Comparison of ENCODE assay signal across 17 cellular contexts in the genomic region with DNA sequence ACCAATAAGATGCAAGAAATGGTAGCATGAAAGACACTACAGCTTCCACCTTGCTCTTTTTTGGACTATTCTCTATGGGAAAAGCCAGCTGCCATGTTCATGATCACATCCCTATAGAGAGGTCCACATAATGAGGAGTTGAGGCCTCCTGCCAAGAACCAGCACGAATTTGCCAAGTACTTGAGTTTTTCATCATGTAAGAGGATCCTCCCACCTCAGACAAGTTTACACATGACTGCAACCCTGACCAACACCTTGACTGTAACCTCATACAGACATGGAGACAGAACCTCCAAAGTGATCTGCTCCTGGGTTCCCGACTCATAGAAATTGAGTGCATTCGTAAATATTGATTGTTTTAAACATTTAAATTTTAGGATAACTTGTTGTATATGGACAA.
"Had no signal": no experiment of that assay in that cellular context is flagged by ENCODE, and none has a peak within 500 bp of the region (broad histone marks: within the 10 kb centered on the region; RNA-seq: fewer than 3 reads in every experiment).

No MANE protein-coding gene starts in this region.

- H3K4me3 ChIP-seq: ascending aorta, cardiac muscle cell, left ventricle myocardium inferior, transverse colon had no signal

- H3K36me3 ChIP-seq: ascending aorta, cardiac muscle cell, left ventricle myocardium inferior, transverse colon had no signal

- H3K27ac ChIP-seq: ascending aorta, cardiac muscle cell, left ventricle myocardium inferior, transverse colon had no signal

- DNase-seq: activated CD4-positive, alpha-beta T cell treated with anti-CD3 and anti-CD28 coated beads, Interleukin-2, amount 50 U/mL, for 4 hours; activated CD4-positive, CD25-positive, alpha-beta regulatory T cell treated with anti-CD3 and anti-CD28 coated beads, Interleukin-2, amount 50 U/mL, for 72 hours; activated naive CD4-positive, alpha-beta T cell treated with anti-CD3 and anti-CD28 coated beads for 36 hours; activated T-cell treated with anti-CD3 and anti-CD28 coated beads for 4 hours; hippocampal formation; left ventricle myocardium inferior; posterior cingulate gyrus; stimulated activated CD4-positive, alpha-beta T cell treated with anti-CD3 and anti-CD28 coated beads, Interleukin-15, amount 100 ng/mL, for 24 hours; stimulated activated CD4-positive, alpha-beta T cell treated with anti-CD3 and anti-CD28 coated beads, Interleukin-4, amount 100 ng/mL, for 4 hours; stimulated activated CD8-positive, alpha-beta memory T cell treated with anti-CD3 and anti-CD28 coated beads, Interleukin-4, amount 100 ng/mL, for 48 hours; stimulated activated naive CD4-positive, alpha-beta T cell treated with Interleukin-2 at 50 U/mL for 16 hours; substantia nigra; transverse colon had no signal

- H3K9me3 ChIP-seq: ascending aorta, left ventricle myocardium inferior, transverse colon had no signal

- H3K4me3 Mint-ChIP-seq: activated naive CD4-positive, alpha-beta T cell treated with anti-CD3 and anti-CD28 coated beads for 36 hours; natural killer cell treated with Interleukin-12 subunit alpha and Interleukin-12 subunit beta and Interleukin-15 and Interleukin-18, amount 100 ng/mL, for 72 hours; T-helper 2 cell treated with Interferon-gamma antibody and Interleukin-4, amounts not matched to agents 5 μg/mL and 100 μg/mL, for 36 hours had no signal

- ATAC-seq: natural killer cell treated with Interleukin-12 subunit alpha and Interleukin-12 subunit beta and Interleukin-15 and Interleukin-18, amount 100 ng/mL, for 72 hours had no signal

- H3K27ac Mint-ChIP-seq: activated naive CD4-positive, alpha-beta T cell treated with anti-CD3 and anti-CD28 coated beads for 36 hours; natural killer cell treated with Interleukin-12 subunit alpha and Interleukin-12 subunit beta and Interleukin-15 and Interleukin-18, amount 100 ng/mL, for 72 hours; T-helper 2 cell treated with Interferon-gamma antibody and Interleukin-4, amounts not matched to agents 5 μg/mL and 100 μg/mL, for 36 hours had no signal

- H3K9me3 Mint-ChIP-seq: activated naive CD4-positive, alpha-beta T cell treated with anti-CD3 and anti-CD28 coated beads for 36 hours; natural killer cell treated with Interleukin-12 subunit alpha and Interleukin-12 subunit beta and Interleukin-15 and Interleukin-18, amount 100 ng/mL, for 72 hours; T-helper 2 cell treated with Interferon-gamma antibody and Interleukin-4, amounts not matched to agents 5 μg/mL and 100 μg/mL, for 36 hours had no signal

- H3K4me1 ChIP-seq: ascending aorta, left ventricle myocardium inferior, transverse colon had no signal

- H3K36me3 Mint-ChIP-seq: natural killer cell treated with Interleukin-12 subunit alpha and Interleukin-12 subunit beta and Interleukin-15 and Interleukin-18, amount 100 ng/mL, for 72 hours had no signal

- H3K27me3 ChIP-seq: ascending aorta, cardiac muscle cell, transverse colon had no signal
